Comparison of ENCODE assay signal across 14 cellular contexts in genomic region chr5:89878140-89878570, GRCh38.
DNase-seq lines count a peak whose midpoint lies in the region; ATAC-seq, FAIRE-seq and TF ChIP-seq lines count a peak whose summit lies in the region.
"Had no signal": no experiment of that assay in that cellular context is flagged by ENCODE, and none has a peak within 500 bp of the region (broad histone marks: within the 10 kb centered on the region; RNA-seq: fewer than 3 reads in every experiment).

No MANE protein-coding gene starts in this region.

- CTCF ChIA-PET in HepG2 (lab: Yijun Ruan, JAX; ENCODE audit: low intra/inter-chr PET ratio, low total read pairs): no interaction called here

- no peak overlapping the region for H3K4me2 ChIP-seq in HepG2 (ENCODE audit: low read depth, low read length)

- BruUV-seq in HepG2 (replicated peaks; lab: Mats Ljungman, UMichigan): no TSS peak

- no peak for FAIRE-seq in HepG2 (lab: Jason Lieb, UNC)

- TF ChIP-seq POLR2A in HepG2 (IDR thresholded peaks at IDR 0.05; ENCODE audit: insufficient read depth in 1 of 2, low read depth in 2 of 2, low read length in 2 of 2) (no peak), right lobe of liver (IDR thresholded peaks at IDR 0.05) (no peak)

- POLR2A ChIA-PET in HepG2 (lab: Yijun Ruan, JAX): no interaction called here

- H2AFZ ChIP-seq in HepG2 (ENCODE audit: low read length): no peak overlapping the region

- ATAC-seq in HepG2 (no peak), right lobe of liver (no peak), GM21528 (IDR thresholded peaks at IDR 0.05; ENCODE audit: low FRiP score, unreplicated experiment) (no peak), HG03175 (IDR thresholded peaks at IDR 0.05; ENCODE audit: unreplicated experiment) (no peak)

- H3K27ac ChIP-seq in HepG2 (ENCODE audit: extremely low read length, insufficient read depth, low read length): no peak overlapping the region
- no peak overlapping the region for H3K27ac ChIP-seq in right lobe of liver
- H3K27ac ChIP-seq: left ventricle myocardium inferior, uterus had no signal

- WGBS in HepG2 (ENCODE audit: low lambda C conversion rate): 10% methylated on average over 4 of the region's 4 CpGs
- 36% methylated on average over 2 of the region's 4 CpGs for WGBS in right lobe of liver (ENCODE audit: insufficient coverage, low coverage, low lambda C conversion rate, missing lambda C conversion rate)

- peaks cover 8% of the 10 kb centered on the region; the same call in 1 of the 2 replicates for H3K9me3 ChIP-seq in HepG2 (ENCODE audit: low read length)
- H3K9me3 ChIP-seq in right lobe of liver: no peaks in the 10 kb centered on the region
- H3K9me3 ChIP-seq: uterus had no signal

- no peak overlapping the region for H3K9ac ChIP-seq in HepG2 (ENCODE audit: insufficient read depth, low read depth, low read length)

- H3K79me2 ChIP-seq in HepG2 (ENCODE audit: insufficient read depth, low read length): no peaks in the 10 kb centered on the region

- TF ChIP-seq EP300 in HepG2 (IDR thresholded peaks at IDR 0.05; ENCODE audit: low read depth in 2 of 2, low read length in 2 of 2) (no peak), HepG2 (CRISPR knock-in tag; IDR thresholded peaks at IDR 0.05; ENCODE audit: borderline replicate concordance) (no peak)

- H3K4me1 ChIP-seq in HepG2 (ENCODE audit: insufficient read depth, low read length) (no peaks in the 10 kb centered on the region), right lobe of liver (no peaks in the 10 kb centered on the region)
- H3K4me1 ChIP-seq: left ventricle myocardium inferior, uterus had no signal

- H3K36me3 ChIP-seq in HepG2 (replicated peaks in 1 of 2; ENCODE audit: control insufficient read depth in 1 of 2, insufficient read depth in 2 of 2, low read length in 2 of 2): no peaks in the 10 kb centered on the region
- no peaks in the 10 kb centered on the region for H3K36me3 ChIP-seq in right lobe of liver
- H3K36me3 ChIP-seq: left ventricle myocardium inferior, uterus had no signal

- TF ChIP-seq RAD21 in HepG2 (CRISPR knock-in tag; IDR thresholded peaks at IDR 0.05): no peak

- in situ Hi-C loops in HepG2 (cut with HindIII; ENCODE audit: extremely low pct_ligation_motif_present, low pct_unique_long_range_greater_than_20kb) (no loop called here), SK-MEL-5 (cut with HindIII; ENCODE audit: low pct_unique_long_range_greater_than_20kb, low sequenced_read_pairs) (no loop called here)

- H3K4me3 ChIP-seq in HepG2 (replicated peaks in 1 of 3; ENCODE audit: insufficient read depth in 1 of 3, low read depth in 2 of 3, low read length in 3 of 3) (no peak overlapping the region), right lobe of liver (no peak overlapping the region), fibroblast of the aortic adventitia (ENCODE audit: low read depth, low read length) (no peak overlapping the region)
- H3K4me3 ChIP-seq: left ventricle myocardium inferior, uterus had no signal

- no peak for TF ChIP-seq CTCF in HepG2 (CRISPR knock-in tag; IDR thresholded peaks at IDR 0.05)
- TF ChIP-seq CTCF in right lobe of liver (IDR thresholded peaks at IDR 0.05): no peak
- no peak for TF ChIP-seq CTCF in fibroblast of the aortic adventitia (IDR thresholded peaks at IDR 0.05; ENCODE audit: insufficient read depth, low read length)

- H3K27me3 ChIP-seq in HepG2 (ENCODE audit: control insufficient read depth in 1 of 2, insufficient read depth in 2 of 2, low read length in 2 of 2) (no peaks in the 10 kb centered on the region), right lobe of liver (no peaks in the 10 kb centered on the region)
- H3K27me3 ChIP-seq: uterus had no signal

- no peaks in the 10 kb centered on the region for H4K20me1 ChIP-seq in HepG2 (ENCODE audit: insufficient read depth, low read length)

- intact Hi-C loops in HepG2 (cut with micrococcal nuclease; ENCODE audit: unreplicated experiment) (no loop called here), right lobe of liver (cut with DNase I) (no loop called here)

- DNase-seq in HepG2 (ENCODE audit: low spot score): peak; percentile 6
- no peak for DNase-seq in right lobe of liver
- DNase-seq in SK-MEL-5 (ENCODE audit: low read depth, low spot score): peak; percentile 33
- peak; percentile 91 for DNase-seq in fibroblast of the aortic adventitia (ENCODE audit: low read depth)
- no peak for DNase-seq in retina
- no peak for DNase-seq in NCI-H1694 treated with DMSO at 0.1 percent for 48 hours (lab: John Stamatoyannopoulos, UW)
- DNase-seq: activated CD4-positive, alpha-beta T cell treated with anti-CD3 and anti-CD28 coated beads, Interleukin-2, amount 10 ng/mL, durations not matched to agents 24 days and 14 days; CD4-positive, alpha-beta memory T cell; cortex of kidney; left ventricle myocardium inferior; NCI-H510A; uterus had no signal

TF ChIP-seq in HepG2, 621 proteins besides CTCF, POLR2A, EP300 and RAD21:
- TF ChIP-seq ZNF484 (CRISPR knock-in tag; IDR thresholded peaks at IDR 0.05; ENCODE audit: borderline replicate concordance, low read depth) (no peak), ZNF382 (CRISPR knock-in tag; IDR thresholded peaks at IDR 0.05; ENCODE audit: borderline replicate concordance) (no peak), HOXA5 (CRISPR knock-in tag; IDR thresholded peaks at IDR 0.05) (no peak), ZNF446 (CRISPR knock-in tag; IDR thresholded peaks at IDR 0.05) (no peak)

Comparison
In these comparisons a context has a peak if more than half of its experiments do, and no peak if none do; other contexts are left out.
1. DNase-seq: peak in HepG2 (single experiment), SK-MEL-5 (single experiment) and fibroblast of the aortic adventitia (single experiment); none in right lobe of liver (0 of 3), retina (single experiment) and NCI-H1694 treated with DMSO at 0.1 percent for 48 hours (single experiment).